ENCODE assay signal across 29 cellular contexts in genomic region chr1:15983275-15983674, GRCh38. TPM values are rescaled to one million over a fixed set of nuclear protein-coding genes. Genes with fewer than 3 reads are reported as not detected.
"Had no signal": no experiment of that assay in that cellular context is flagged by ENCODE, and none has a peak within 500 bp of the region (broad histone marks: within the 10 kb centered on the region; RNA-seq: fewer than 3 reads in every experiment).

No MANE protein-coding gene starts in this region.

- DNase-seq: activated CD4-positive, alpha-beta T cell treated with anti-CD3 and anti-CD28 coated beads for 4 hours; activated CD8-positive, alpha-beta memory T cell treated with anti-CD3 and anti-CD28 coated beads, Interleukin-2, amount 50 U/mL, for 4 hours; activated CD8-positive, alpha-beta T cell treated with anti-CD3 and anti-CD28 coated beads for 36 hours; activated gamma-delta T cell treated with Interleukin-2 at 50 U/mL for 16 hours; activated naive CD4-positive, alpha-beta T cell treated with anti-CD3 and anti-CD28 coated beads, Interleukin-2, amount 50 U/mL, for 16 hours; activated T-cell treated with anti-CD3 and anti-CD28 coated beads, Interleukin-2, amount 50 U/mL, for 72 hours; amniotic stem cell; MV-4-11; NCI-H1092 treated with DMSO at 0.1 percent for 48 hours; NCI-H1417 treated with DMSO at 0.1 percent for 48 hours; NCI-H1694; NCI-H2029; NCI-H2107; NCI-H2171 treated with DMSO at 0.1 percent for 48 hours; NCI-H526; NCI-H82; SIG-M5; T-helper 17 cell; T-helper 9 cell had no signal

- H3K36me3 Mint-ChIP-seq: brain had no signal

- H3K9me3 Mint-ChIP-seq: activated T-helper 2 cell treated with anti-CD3 and anti-CD28 coated beads, Interferon-gamma antibody, Interleukin-2, Interleukin-4, amounts not matched to agents 10 μg/mL and 5 μg/mL and 100 μg/mL, durations not matched to agents 14 hours and 24 hours and 36 hours had no signal

- H3K27ac Mint-ChIP-seq: activated CD8-positive, alpha-beta T cell treated with anti-CD3 and anti-CD28 coated beads for 36 hours; activated T-cell treated with anti-CD3 and anti-CD28 coated beads, Interleukin-2, amount 50 U/mL, for 72 hours; activated T-helper 2 cell treated with anti-CD3 and anti-CD28 coated beads, Interferon-gamma antibody, Interleukin-2, Interleukin-4, amounts not matched to agents 10 μg/mL and 5 μg/mL and 100 μg/mL, durations not matched to agents 14 hours and 24 hours and 36 hours; brain; T-helper 17 cell had no signal

- H3K4me1 Mint-ChIP-seq: brain, T-helper 17 cell had no signal

- H3K4me3 Mint-ChIP-seq: activated CD8-positive, alpha-beta T cell treated with anti-CD3 and anti-CD28 coated beads for 36 hours; activated T-cell treated with anti-CD3 and anti-CD28 coated beads, Interleukin-2, amount 50 U/mL, for 72 hours; brain; T-helper 17 cell had no signal

- H3K4me2 ChIP-seq: KMS-11 had no signal

- H3K27ac ChIP-seq: cardiac muscle cell, KMS-11, VCaP had no signal

- H3K4me3 ChIP-seq: cardiac muscle cell had no signal

- H3K36me3 ChIP-seq: cardiac muscle cell had no signal

- H3K9ac ChIP-seq: KMS-11 had no signal

- ATAC-seq: activated CD8-positive, alpha-beta T cell treated with anti-CD3 and anti-CD28 coated beads for 36 hours; activated T-cell treated with anti-CD3 and anti-CD28 coated beads, Interleukin-2, amount 50 U/mL, for 72 hours; T-helper 17 cell had no signal

RNA-seq across cellular contexts. Expression of gene SRARP, which starts 20.8 kb away (rescaled TPM):
- total RNA-seq: activated CD8-positive, alpha-beta T cell treated with anti-CD3 and anti-CD28 coated beads for 36 hours; activated T-cell treated with anti-CD3 and anti-CD28 coated beads, Interleukin-2, amount 50 U/mL, for 72 hours; activated T-helper 2 cell treated with anti-CD3 and anti-CD28 coated beads, Interferon-gamma antibody, Interleukin-2, Interleukin-4, amounts not matched to agents 10 μg/mL and 5 μg/mL and 100 μg/mL, durations not matched to agents 14 hours and 24 hours and 36 hours; astrocyte; MCF 10A; NCI-H460; OCI-LY7; RPMI7951; T-helper 17 cell had no signal
- polyA plus RNA-seq: cardiac muscle cell had no signal

RNA-seq across cellular contexts. Expression of gene HSPB7, which starts 34.6 kb away (rescaled TPM):
- total RNA-seq: activated CD8-positive, alpha-beta T cell treated with anti-CD3 and anti-CD28 coated beads for 36 hours; activated T-cell treated with anti-CD3 and anti-CD28 coated beads, Interleukin-2, amount 50 U/mL, for 72 hours; activated T-helper 2 cell treated with anti-CD3 and anti-CD28 coated beads, Interferon-gamma antibody, Interleukin-2, Interleukin-4, amounts not matched to agents 10 μg/mL and 5 μg/mL and 100 μg/mL, durations not matched to agents 14 hours and 24 hours and 36 hours; MCF 10A; NCI-H460; OCI-LY7; T-helper 17 cell had no signal

RNA-seq across cellular contexts. Expression of gene CLCNKA, which starts 38.6 kb away (rescaled TPM):
- total RNA-seq: activated CD8-positive, alpha-beta T cell treated with anti-CD3 and anti-CD28 coated beads for 36 hours; activated T-cell treated with anti-CD3 and anti-CD28 coated beads, Interleukin-2, amount 50 U/mL, for 72 hours; activated T-helper 2 cell treated with anti-CD3 and anti-CD28 coated beads, Interferon-gamma antibody, Interleukin-2, Interleukin-4, amounts not matched to agents 10 μg/mL and 5 μg/mL and 100 μg/mL, durations not matched to agents 14 hours and 24 hours and 36 hours; MCF 10A; NCI-H460; OCI-LY7; T-helper 17 cell had no signal
